8 cellular contexts compared by ENCODE assay signal in the genomic region with DNA sequence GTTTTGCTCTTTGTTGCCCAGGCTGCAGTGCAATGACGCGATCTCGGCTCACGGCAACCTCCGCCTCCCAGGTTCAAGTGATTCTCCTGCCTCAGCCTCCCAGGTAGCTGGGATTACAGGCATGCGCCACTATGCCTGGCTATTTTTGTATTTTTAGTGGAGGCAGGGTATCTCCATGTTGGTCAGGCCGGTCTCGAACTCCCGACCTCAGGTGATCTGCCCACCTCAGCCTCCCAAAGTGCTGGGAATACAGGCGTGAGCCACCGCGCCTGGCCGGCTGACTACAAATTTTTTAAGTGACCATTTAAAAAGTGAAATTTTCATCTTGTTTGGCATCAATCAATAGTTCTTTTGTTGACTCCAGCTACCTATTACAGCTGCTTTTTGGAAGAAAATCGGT.
DNase-seq lines count a peak whose midpoint lies in the region; ATAC-seq, FAIRE-seq and TF ChIP-seq lines count a peak whose summit lies in the region.
"Not testable (repeated sequence)": the region's sequence is repeated elsewhere in the genome, so short reads cannot be mapped to it uniquely, and the experiment has no call there.

No MANE protein-coding gene starts in this region.

- H3K4me1 Mint-ChIP-seq in Calu3 (ENCODE audit: low read depth, unreplicated experiment); astrocyte (ENCODE audit: low read depth, unreplicated experiment): not testable (repeated sequence)
- H3K4me1 Mint-ChIP-seq in activated CD4-positive, alpha-beta T cell treated with anti-CD3 and anti-CD28 coated beads, Interleukin-2, amount 10 ng/mL, durations not matched to agents 7 days and 5 days: peaks cover 49% of the 10 kb centered on the region
- peaks cover 43% of the 10 kb centered on the region for H3K4me1 Mint-ChIP-seq in activated T-cell treated with anti-CD3 and anti-CD28 coated beads, Interleukin-2, amount 50 U/mL, for 72 hours (ENCODE audit: low read depth)
- peaks cover 37% of the 10 kb centered on the region for H3K4me1 Mint-ChIP-seq in neural progenitor cell
- H3K4me1 Mint-ChIP-seq in type B pancreatic cell (ENCODE audit: unreplicated experiment): peaks cover 23% of the 10 kb centered on the region

- H3K4me1 ChIP-seq in Loucy (ENCODE audit: insufficient read depth, low read length, poor library complexity, severe bottlenecking): peaks cover 22% of the 10 kb centered on the region
- not testable (repeated sequence) for H3K4me1 ChIP-seq in astrocyte (ENCODE audit: insufficient read depth, low read length); kidney (ENCODE audit: control insufficient read depth in 1 of 2, insufficient read depth in 1 of 2, low read depth in 1 of 2, low read length in 2 of 2)
- H3K4me1 ChIP-seq in neural progenitor cell: peaks cover 26% of the 10 kb centered on the region

- intact Hi-C loops in Calu3 (cut with micrococcal nuclease; ENCODE audit: unreplicated experiment); kidney (cut with DNase I): not testable (repeated sequence)

- H3K9me3 ChIP-seq in Loucy (ENCODE audit: insufficient read depth, low read depth, low read length); astrocyte (ENCODE audit: insufficient read depth, low read depth, low read length); kidney (ENCODE audit: control insufficient read depth in 1 of 2, low read length in 2 of 2); neural progenitor cell (ENCODE audit: low read depth): not testable (repeated sequence)

- not testable (repeated sequence) for FAIRE-seq in astrocyte (lab: Jason Lieb, UNC); kidney (lab: Jason Lieb, UNC)

- H3F3A ChIP-seq in Loucy (ENCODE audit: low read depth): not testable (repeated sequence)
- H3F3A ChIP-seq in neural progenitor cell (ENCODE audit: low read depth): peaks cover 26% of the 10 kb centered on the region

- not testable (repeated sequence) for TF ChIP-seq CTCF in Calu3 (IDR thresholded peaks at IDR 0.05; ENCODE audit: unreplicated experiment); Loucy (conservative IDR thresholded peaks at IDR 0.05; ENCODE audit: low read length); astrocyte (IDR thresholded peaks at IDR 0.05; ENCODE audit: insufficient read depth, low read depth, low read length); kidney (IDR thresholded peaks at IDR 0.05; ENCODE audit: borderline replicate concordance, extremely low read depth, insufficient read depth); neural progenitor cell (IDR thresholded peaks at IDR 0.05); type B pancreatic cell (conservative IDR thresholded peaks at IDR 0.05)

- ATAC-seq in activated T-cell treated with anti-CD3 and anti-CD28 coated beads, Interleukin-2, amount 50 U/mL, for 72 hours (replicated peaks in 1 of 2): not testable (repeated sequence)

- H3K4me2 ChIP-seq in Loucy (ENCODE audit: low read depth, low read length, poor library complexity, severe bottlenecking) (peak overlapping the region; percentile 92), astrocyte (ENCODE audit: low read length) (peak overlapping the region; percentile 30), neural progenitor cell (peak overlapping the region; percentile 45)

- peak overlapping the region; percentile 68 for H3K9ac ChIP-seq in Loucy (ENCODE audit: low read depth, low read length, poor library complexity, severe bottlenecking)
- H3K9ac ChIP-seq in astrocyte (ENCODE audit: low read length); kidney (ENCODE audit: low read length in 2 of 2); neural progenitor cell: not testable (repeated sequence)

- not testable (repeated sequence) for BruUV-seq in Calu3 (replicated peaks; lab: Mats Ljungman, UMichigan)

- H3K9me3 Mint-ChIP-seq in Calu3 (ENCODE audit: low read depth, unreplicated experiment); activated CD4-positive, alpha-beta T cell treated with anti-CD3 and anti-CD28 coated beads, Interleukin-2, amount 10 ng/mL, durations not matched to agents 7 days and 5 days; activated T-cell treated with anti-CD3 and anti-CD28 coated beads, Interleukin-2, amount 50 U/mL, for 72 hours; astrocyte (ENCODE audit: unreplicated experiment); neural progenitor cell; type B pancreatic cell: not testable (repeated sequence)

- H3K79me2 ChIP-seq in Loucy (ENCODE audit: insufficient read depth, low read length) (peaks cover 84% of the 10 kb centered on the region), astrocyte (ENCODE audit: insufficient read depth, low read length) (peaks cover 80% of the 10 kb centered on the region), neural progenitor cell (ENCODE audit: low read depth) (peaks cover 91% of the 10 kb centered on the region)

- H3K27ac ChIP-seq in astrocyte (ENCODE audit: low read depth, low read length); kidney (ENCODE audit: low read depth in 2 of 2, low read length in 2 of 2); neural progenitor cell: not testable (repeated sequence)

- H3K36me3 Mint-ChIP-seq in Calu3 (ENCODE audit: insufficient read depth, unreplicated experiment) (peaks cover 55% of the 10 kb centered on the region), type B pancreatic cell (peaks cover 11% of the 10 kb centered on the region)
- H3K36me3 Mint-ChIP-seq in activated CD4-positive, alpha-beta T cell treated with anti-CD3 and anti-CD28 coated beads, Interleukin-2, amount 10 ng/mL, durations not matched to agents 7 days and 5 days (ENCODE audit: low read depth): peaks cover 15% of the 10 kb centered on the region
- H3K36me3 Mint-ChIP-seq in activated T-cell treated with anti-CD3 and anti-CD28 coated beads, Interleukin-2, amount 50 U/mL, for 72 hours (ENCODE audit: insufficient read depth in 2 of 2): peaks cover 5 to 17% of the 10 kb centered on the region in 2 donors
- H3K36me3 Mint-ChIP-seq in astrocyte (ENCODE audit: low read depth, unreplicated experiment); neural progenitor cell: not testable (repeated sequence)

- POLR2A ChIA-PET in activated CD4-positive, alpha-beta T cell treated with anti-CD3 and anti-CD28 coated beads, Interleukin-2, amount 10 ng/mL, durations not matched to agents 7 days and 5 days (lab: Charles Lee): interaction anchor here (0.6 kb wide), 1 partner anchor 359 kb away, joined by 3 read pairs; no protein-coding TSS in a partner anchor

- not testable (repeated sequence) for H3K27me3 ChIP-seq in Loucy (ENCODE audit: insufficient read depth, low read length, poor library complexity, severe bottlenecking); astrocyte (ENCODE audit: insufficient read depth, low read length); neural progenitor cell

- peak overlapping the region; percentile 70 for H3K4me3 ChIP-seq in Loucy (ENCODE audit: low read length, poor library complexity, severe bottlenecking)
- not testable (repeated sequence) for H3K4me3 ChIP-seq in astrocyte (ENCODE audit: insufficient read depth, low read depth, low read length); kidney (ENCODE audit: low read length in 2 of 2)
- H3K4me3 ChIP-seq in neural progenitor cell: peak overlapping the region; percentile 2

- not testable (repeated sequence) for H3K27me3 Mint-ChIP-seq in Calu3 (ENCODE audit: unreplicated experiment); activated CD4-positive, alpha-beta T cell treated with anti-CD3 and anti-CD28 coated beads, Interleukin-2, amount 10 ng/mL, durations not matched to agents 7 days and 5 days; activated T-cell treated with anti-CD3 and anti-CD28 coated beads, Interleukin-2, amount 50 U/mL, for 72 hours (ENCODE audit: low read depth); astrocyte (ENCODE audit: low read depth, unreplicated experiment); neural progenitor cell (ENCODE audit: insufficient read depth, low read depth); type B pancreatic cell

- H3K27ac Mint-ChIP-seq in Calu3 (ENCODE audit: unreplicated experiment); activated CD4-positive, alpha-beta T cell treated with anti-CD3 and anti-CD28 coated beads, Interleukin-2, amount 10 ng/mL, durations not matched to agents 7 days and 5 days; activated T-cell treated with anti-CD3 and anti-CD28 coated beads, Interleukin-2, amount 50 U/mL, for 72 hours; astrocyte (ENCODE audit: unreplicated experiment); neural progenitor cell; type B pancreatic cell: not testable (repeated sequence)

- not testable (repeated sequence) for H3K9me2 ChIP-seq in Loucy (replicated peaks; ENCODE audit: low read depth, low read length)

- CTCF ChIA-PET in Calu3 (lab: Charles Lee): not testable (repeated sequence)
- CTCF ChIA-PET in activated CD4-positive, alpha-beta T cell treated with anti-CD3 and anti-CD28 coated beads, Interleukin-2, amount 10 ng/mL, durations not matched to agents 7 days and 5 days (lab: Charles Lee): interaction anchor here (0.6 kb wide), 1 partner anchor 454 kb away, joined by 3 read pairs; no protein-coding TSS in a partner anchor

- DNase-seq in Calu3; activated CD4-positive, alpha-beta T cell treated with anti-CD3 and anti-CD28 coated beads, Interleukin-2, amount 10 ng/mL, durations not matched to agents 7 days and 5 days; activated T-cell treated with anti-CD3 and anti-CD28 coated beads, Interleukin-2, amount 50 U/mL, for 72 hours; astrocyte (ENCODE audit: low read depth); neural progenitor cell (ENCODE audit: low spot score); type B pancreatic cell (ENCODE audit: extremely low spot score, unreplicated experiment): not testable (repeated sequence)
- peak; percentile 20 for DNase-seq in kidney

- H3K4me3 Mint-ChIP-seq in Calu3 (ENCODE audit: low read depth, unreplicated experiment) (peak overlapping the region; percentile 86), astrocyte (ENCODE audit: unreplicated experiment) (peak overlapping the region; percentile 35), neural progenitor cell (peak overlapping the region; percentile 67), type B pancreatic cell (peak overlapping the region; percentile 22)
- H3K4me3 Mint-ChIP-seq in activated CD4-positive, alpha-beta T cell treated with anti-CD3 and anti-CD28 coated beads, Interleukin-2, amount 10 ng/mL, durations not matched to agents 7 days and 5 days: peak overlapping the region; percentile 8
- H3K4me3 Mint-ChIP-seq in activated T-cell treated with anti-CD3 and anti-CD28 coated beads, Interleukin-2, amount 50 U/mL, for 72 hours: peak overlapping the region; percentile 27 to 54

- not testable (repeated sequence) for H3K36me3 ChIP-seq in Loucy (ENCODE audit: insufficient read depth, low read length); astrocyte (ENCODE audit: insufficient read depth, low read length); kidney (ENCODE audit: control insufficient read depth in 1 of 2, insufficient read depth in 2 of 2, low read length in 2 of 2); neural progenitor cell

- not testable (repeated sequence) for H2AFZ ChIP-seq in Loucy (ENCODE audit: low read length); astrocyte (ENCODE audit: low read depth, low read length); neural progenitor cell (replicated peaks)

- H4K20me1 ChIP-seq in Loucy (ENCODE audit: insufficient read depth, low read length, poor library complexity, severe bottlenecking) (peaks cover 41% of the 10 kb centered on the region), astrocyte (ENCODE audit: insufficient read depth, low read length) (peaks cover 24% of the 10 kb centered on the region), neural progenitor cell (ENCODE audit: low read depth) (peaks cover 83% of the 10 kb centered on the region)

Comparison
In these comparisons a context has a peak if more than half of its experiments do, and no peak if none do; other contexts are left out.
1. H3K4me3 Mint-ChIP-seq: peak in every context shown above with its lines; median percentile 86 in Calu3; 67 in neural progenitor cell; 40 in activated T-cell treated with anti-CD3 and anti-CD28 coated beads, Interleukin-2, amount 50 U/mL, for 72 hours; 35 in astrocyte; 22 in type B pancreatic cell; 8 in activated CD4-positive, alpha-beta T cell treated with anti-CD3 and anti-CD28 coated beads, Interleukin-2, amount 10 ng/mL, durations not matched to agents 7 days and 5 days.
2. H3K4me2 ChIP-seq: peak in every context shown above with its lines; median percentile 92 in Loucy; 45 in neural progenitor cell; 30 in astrocyte.